10 cellular contexts compared by ENCODE assay signal in the genomic region with DNA sequence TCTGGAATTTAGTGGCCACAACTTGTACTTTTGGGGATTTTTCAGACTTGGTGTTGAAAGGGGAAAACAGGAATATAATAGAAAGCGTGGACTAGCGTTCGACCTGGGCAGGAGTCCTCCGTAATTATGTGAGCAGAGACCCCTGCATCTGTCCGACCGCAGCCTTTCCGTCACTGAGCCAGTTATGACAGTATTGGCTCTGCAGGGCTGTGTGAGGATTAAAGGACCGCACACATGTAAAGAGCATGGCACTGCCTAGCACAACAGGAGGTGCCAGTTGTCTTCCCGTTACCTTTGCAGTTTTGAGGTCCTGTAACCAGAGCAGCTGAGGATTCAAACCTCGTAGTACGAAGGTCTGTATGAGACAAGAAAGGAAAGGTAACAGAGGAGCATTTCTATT. TPM values are rescaled to one million over a fixed set of nuclear protein-coding genes. Genes with fewer than 3 reads are reported as not detected.
DNase-seq lines count a peak whose midpoint lies in the region; ATAC-seq and TF ChIP-seq lines count a peak whose summit lies in the region.
"Had no signal": no experiment of that assay in that cellular context is flagged by ENCODE, and none has a peak within 500 bp of the region (broad histone marks: within the 10 kb centered on the region; RNA-seq: fewer than 3 reads in every experiment).

No MANE protein-coding gene starts in this region.

- no peak for ATAC-seq in CD4-positive, CD25-positive, alpha-beta regulatory T cell (ENCODE audit: low read depth in 2 of 2)

- peak overlapping the region; percentile 87 for H3K4me2 ChIP-seq in MM.1S (ENCODE audit: low read depth, low read length)

- peaks cover 0 to 54% (median 18%) of the 10 kb centered on the region in 4 donors for H3K4me1 Mint-ChIP-seq in CD4-positive, CD25-positive, alpha-beta regulatory T cell
- H3K4me1 Mint-ChIP-seq in nephron progenitor cell: peaks cover 15% of the 10 kb centered on the region

- no peaks in the 10 kb centered on the region for H3K9me3 ChIP-seq in CD4-positive, CD25-positive, alpha-beta regulatory T cell (ENCODE audit: control insufficient read depth in 2 of 2, low read length in 2 of 2)
- H3K9me3 ChIP-seq in MM.1S (replicated peaks; ENCODE audit: insufficient read depth, low read length): no peaks in the 10 kb centered on the region
- H3K9me3 ChIP-seq in colonic mucosa: no peaks in the 10 kb centered on the region

- peaks cover 5% of the 10 kb centered on the region; the same call in 1 of the 2 replicates for H3F3A ChIP-seq in MM.1S (ENCODE audit: insufficient read depth, low read length)

- no peak overlapping the region for H2AFZ ChIP-seq in MM.1S (ENCODE audit: low read length)

- H3K9me2 ChIP-seq in MM.1S (replicated peaks; ENCODE audit: insufficient read depth, low read length): no peaks in the 10 kb centered on the region

- H3K36me3 Mint-ChIP-seq in CD4-positive, CD25-positive, alpha-beta regulatory T cell: peaks cover 15% of the 10 kb centered on the region
- H3K36me3 Mint-ChIP-seq in nephron progenitor cell (ENCODE audit: low read depth): peaks cover 15% of the 10 kb centered on the region

- H3K27me3 Mint-ChIP-seq in CD4-positive, CD25-positive, alpha-beta regulatory T cell: peaks cover 6% of the 10 kb centered on the region
- peaks cover 7% of the 10 kb centered on the region for H3K27me3 Mint-ChIP-seq in nephron progenitor cell (ENCODE audit: low read depth, poor library complexity)

- no peak for TF ChIP-seq CTCF in MM.1S (IDR thresholded peaks at IDR 0.05; ENCODE audit: low read length)
- TF ChIP-seq CTCF in colonic mucosa (IDR thresholded peaks at IDR 0.05): no peak
- TF ChIP-seq CTCF in nephron progenitor cell (IDR thresholded peaks at IDR 0.05): no peak

- DNase-seq in CD4-positive, CD25-positive, alpha-beta regulatory T cell: no peak
- DNase-seq in MM.1S: no peak
- no peak for DNase-seq in colonic mucosa
- DNase-seq in nephron progenitor cell: no peak
- DNase-seq in HT-29 (ENCODE audit: low spot score): no peak
- no peak for DNase-seq in stimulated activated CD4-positive, alpha-beta T cell treated with anti-CD3 and anti-CD28 coated beads, Interleukin-4, amount 100 ng/mL, for 1 hour
- no peak for DNase-seq in NCI-H524 treated with DMSO at 0.1 percent for 48 hours (lab: John Stamatoyannopoulos, UW)
- DNase-seq in cerebellar nuclear complex (lab: John Stamatoyannopoulos, UW): no peak
- DNase-seq: NK-92 treated with Interleukin-12 subunit alpha and Interleukin-12 subunit beta, amount 100 ng/mL, for 24 hours; occipital lobe had no signal

- H3K9ac ChIP-seq in MM.1S (ENCODE audit: low read length) (peak overlapping the region; percentile 89; the same call in 1 of the 2 replicates), colonic mucosa (ENCODE audit: low read depth in 2 of 2, low read length in 2 of 2) (peak overlapping the region; percentile 68 to 77)

- H3K4me3 Mint-ChIP-seq in CD4-positive, CD25-positive, alpha-beta regulatory T cell: peak overlapping the region; percentile 91 to 98 (median 94)
- H3K4me3 Mint-ChIP-seq in nephron progenitor cell: peak overlapping the region; percentile 95

- H3K36me3 ChIP-seq in CD4-positive, CD25-positive, alpha-beta regulatory T cell (ENCODE audit: control insufficient read depth, insufficient read depth, low read length): peaks cover 8% of the 10 kb centered on the region
- H3K36me3 ChIP-seq in MM.1S (replicated peaks; ENCODE audit: insufficient read depth, low read length) (no peaks in the 10 kb centered on the region), colonic mucosa (peaks cover 5% of the 10 kb centered on the region)

- peak overlapping the region in 2 of 3 donors; percentile 92 to 96 for H3K27ac Mint-ChIP-seq in CD4-positive, CD25-positive, alpha-beta regulatory T cell
- H3K27ac Mint-ChIP-seq in nephron progenitor cell: no peak overlapping the region

- peak overlapping the region; percentile 87 for H3K4me3 ChIP-seq in CD4-positive, CD25-positive, alpha-beta regulatory T cell (ENCODE audit: low read depth, low read length)
- H3K4me3 ChIP-seq in MM.1S (ENCODE audit: low read length) (peak overlapping the region; percentile 76), colonic mucosa (peak overlapping the region; percentile 93)

- H3K79me2 ChIP-seq in MM.1S (ENCODE audit: low read length): peaks cover 14% of the 10 kb centered on the region

- H3K27me3 ChIP-seq in CD4-positive, CD25-positive, alpha-beta regulatory T cell (ENCODE audit: control insufficient read depth, insufficient read depth, low read length): no peaks in the 10 kb centered on the region
- no peaks in the 10 kb centered on the region for H3K27me3 ChIP-seq in MM.1S (replicated peaks; ENCODE audit: insufficient read depth, low read length)
- H3K27me3 ChIP-seq in colonic mucosa: no peaks in the 10 kb centered on the region

- intact Hi-C loops in colonic mucosa (cut with DNase I): no loop called here

- H3K27ac ChIP-seq in CD4-positive, CD25-positive, alpha-beta regulatory T cell (ENCODE audit: insufficient read depth, low read length, poor library complexity, severe bottlenecking): no peak overlapping the region
- no peak overlapping the region for H3K27ac ChIP-seq in MM.1S (ENCODE audit: low read length)
- H3K27ac ChIP-seq in colonic mucosa: no peak overlapping the region

- no peaks in the 10 kb centered on the region for H3K9me3 Mint-ChIP-seq in CD4-positive, CD25-positive, alpha-beta regulatory T cell
- H3K9me3 Mint-ChIP-seq in nephron progenitor cell: no peaks in the 10 kb centered on the region

- H3K4me1 ChIP-seq in CD4-positive, CD25-positive, alpha-beta regulatory T cell (ENCODE audit: control insufficient read depth, insufficient read depth, low read length, poor library complexity, severe bottlenecking): peaks cover 17% of the 10 kb centered on the region
- H3K4me1 ChIP-seq in MM.1S (ENCODE audit: low read length): peaks cover 8% of the 10 kb centered on the region
- H3K4me1 ChIP-seq in colonic mucosa: no peaks in the 10 kb centered on the region

- no peaks in the 10 kb centered on the region for H4K20me1 ChIP-seq in MM.1S (ENCODE audit: insufficient read depth, low read length)

RNA-seq across cellular contexts. Expression of gene B4GALT7, which starts 1.2 kb away (rescaled TPM):
- total RNA-seq in CD4-positive, CD25-positive, alpha-beta regulatory T cell: 24.2 TPM
- 10 to 100 TPM; 18.3 to 19.5 (median 18.5) TPM for polyA plus RNA-seq in CD4-positive, CD25-positive, alpha-beta regulatory T cell
- total RNA-seq in colonic mucosa: 10 to 100 TPM; 19.2 to 30.3 TPM
- total RNA-seq in HT-29 (2014; rRNA removed; shearing (Covaris generic)): 25.0 and 31.8 TPM in 2 replicates

RNA-seq across cellular contexts. Expression of gene TMED9, which starts 9.1 kb away (rescaled TPM):
- 63.2 TPM for total RNA-seq in CD4-positive, CD25-positive, alpha-beta regulatory T cell
- 100 to 1,000 TPM in 2 of 4 donors, 10 to 100 TPM in 2; 83.7 to 141 (median 108) TPM for polyA plus RNA-seq in CD4-positive, CD25-positive, alpha-beta regulatory T cell
- 100 to 1,000 TPM; 187 to 303 TPM for total RNA-seq in colonic mucosa
- total RNA-seq in HT-29 (2014; rRNA removed; shearing (Covaris generic)): 115 and 119 TPM in 2 replicates

RNA-seq across cellular contexts. Expression of gene FAM193B, which starts 46.8 kb away (rescaled TPM):
- total RNA-seq in CD4-positive, CD25-positive, alpha-beta regulatory T cell: 179 TPM
- 1 to 10 TPM; 2.8 to 4.1 (median 3.5) TPM for polyA plus RNA-seq in CD4-positive, CD25-positive, alpha-beta regulatory T cell
- total RNA-seq in colonic mucosa: 10 to 100 TPM; 39.4 to 78.6 TPM
- total RNA-seq in HT-29 (2014; rRNA removed; shearing (Covaris generic)): 32.8 and 61.4 TPM in 2 replicates
